In the genomic region with DNA sequence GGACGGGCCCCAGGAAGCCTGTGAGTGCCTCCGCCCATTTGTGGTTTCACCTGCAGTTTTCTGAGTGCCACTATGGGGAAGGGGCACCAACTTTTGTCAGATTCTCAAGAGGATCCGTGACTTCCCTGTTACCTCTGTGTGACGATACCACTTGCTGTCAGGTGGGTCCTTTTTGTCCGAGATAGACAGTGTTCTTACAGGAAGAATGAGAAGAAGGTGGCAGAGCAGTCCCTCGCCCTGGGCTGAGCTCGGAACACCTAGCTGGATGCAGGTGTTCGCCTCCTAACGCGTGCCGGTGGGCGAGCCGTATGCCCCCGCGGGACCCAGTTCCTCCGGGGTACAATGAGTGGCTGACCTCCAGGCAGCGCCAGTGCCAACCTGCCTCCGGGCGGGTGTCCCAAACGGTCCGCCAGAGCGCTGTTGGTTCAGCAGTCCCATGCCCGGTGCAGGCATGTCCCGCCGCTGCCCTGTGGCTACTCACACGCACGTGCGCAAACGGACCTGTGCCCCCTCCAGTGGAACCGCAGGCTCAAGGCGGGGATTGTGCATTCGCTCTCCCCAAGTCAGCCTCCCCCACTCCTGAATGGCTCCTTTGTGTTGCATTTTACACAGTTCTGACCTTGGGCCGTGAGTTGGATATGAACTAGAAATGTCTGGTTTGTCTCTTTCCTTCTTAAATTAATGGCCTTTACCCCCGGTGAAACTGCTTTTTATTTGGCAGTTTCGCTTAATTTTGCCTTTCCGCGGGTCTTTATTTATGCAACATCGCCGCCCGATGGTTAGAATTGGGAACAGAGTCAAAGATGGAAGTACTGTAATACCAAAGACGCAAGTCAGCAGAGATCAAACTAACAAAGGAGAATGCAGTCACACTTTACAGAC, we compare ENCODE assay signal across 8 cellular contexts. TPM values are rescaled to one million over a fixed set of nuclear protein-coding genes. Genes with fewer than 3 reads are reported as not detected.
DNase-seq lines count a peak whose midpoint lies in the region; ATAC-seq and TF ChIP-seq lines count a peak whose summit lies in the region.

No MANE protein-coding gene starts in this region.

- H3K4me3 ChIP-seq in fibroblast of lung (replicated peaks in 1 of 4; ENCODE audit: control extremely low read depth in 1 of 4, insufficient read depth in 1 of 4, low read depth in 3 of 4, low read length in 4 of 4) = peak overlapping the region; percentile 47 to 67 (median 52)

- no peaks in the 10 kb centered on the region for H3K79me2 ChIP-seq in fibroblast of lung (ENCODE audit: control insufficient read depth, insufficient read depth, low read length)

- H3K9me3 Mint-ChIP-seq in naive B cell = no peaks in the 10 kb centered on the region
- H3K9me3 Mint-ChIP-seq in stimulated activated naive B cell treated with anti-CD40 and anti-IgM and Interleukin-4, amounts not matched to agents 10 μg/mL and 1 μg/mL and 100 μg/mL, for 72 hours = no peaks in the 10 kb centered on the region

- H3K36me3 ChIP-seq in fibroblast of lung (ENCODE audit: control insufficient read depth, insufficient read depth, low read length) = no peaks in the 10 kb centered on the region

- H3K27ac ChIP-seq in fibroblast of lung (ENCODE audit: insufficient read depth, low read length) = no peak overlapping the region

- H3K4me3 Mint-ChIP-seq in naive B cell = peak overlapping the region; percentile 87 to 96 (median 90)
- H3K4me3 Mint-ChIP-seq in stimulated activated naive B cell treated with anti-CD40 and anti-IgM and Interleukin-4, amounts not matched to agents 10 μg/mL and 1 μg/mL and 100 μg/mL, for 72 hours = peak overlapping the region; percentile 89 to 93

- H3K27ac Mint-ChIP-seq in naive B cell = peak overlapping the region; percentile 62 to 97 (median 89)
- peak overlapping the region; percentile 89 for H3K27ac Mint-ChIP-seq in stimulated activated naive B cell treated with anti-CD40 and anti-IgM and Interleukin-4, amounts not matched to agents 10 μg/mL and 1 μg/mL and 100 μg/mL, for 72 hours

- peak overlapping the region; percentile 84 for H2AFZ ChIP-seq in fibroblast of lung (ENCODE audit: low read length)

- ATAC-seq in naive B cell (ENCODE audit: low read depth in 2 of 2) = peak; percentile 31 to 35
- ATAC-seq in stimulated activated naive B cell treated with anti-CD40 and anti-IgM and Interleukin-4, amounts not matched to agents 10 μg/mL and 1 μg/mL and 100 μg/mL, for 72 hours (replicated peaks) = peak; percentile 8 to 24
- no peak for ATAC-seq in GM18867 (IDR thresholded peaks at IDR 0.05; ENCODE audit: unreplicated experiment)

- peaks cover 25 to 36% (median 32%) of the 10 kb centered on the region in 3 donors for H3K4me1 Mint-ChIP-seq in naive B cell
- H3K4me1 Mint-ChIP-seq in stimulated activated naive B cell treated with anti-CD40 and anti-IgM and Interleukin-4, amounts not matched to agents 10 μg/mL and 1 μg/mL and 100 μg/mL, for 72 hours = peaks cover 31 to 44% of the 10 kb centered on the region in 2 donors

- POLR2A ChIA-PET in GM10248 (lab: Yijun Ruan, JAX) = interaction anchor here (0.6 to 1.7 kb wide), 3 partner anchors 97 to 185 kb away, joined by 4 to 5 read pairs (median 5); no protein-coding TSS in a partner anchor

- peak; percentile 68 for DNase-seq in GM10248 (ENCODE audit: extremely low spot score)
- peak; percentile 89 for DNase-seq in KG1 (lab: John Stamatoyannopoulos, UW)
- peak; percentile 72 for DNase-seq in RPMI8226
- DNase-seq in activated T-helper 1 cell treated with anti-CD3 and anti-CD28 coated beads, Interleukin-2, amount 50 U/mL, for 16 hours (ENCODE audit: low read depth in 1 of 2, low spot score in 1 of 2) = peak; percentile 45 to 49
- peak; percentile 63 to 85 for DNase-seq in fibroblast of lung (ENCODE audit: low read depth in 2 of 2)
- peak; percentile 72 for DNase-seq in naive B cell
- peak; percentile 52 for DNase-seq in stimulated activated naive B cell treated with anti-CD40 and anti-IgM and Interleukin-4, amounts not matched to agents 10 μg/mL and 1 μg/mL and 100 μg/mL, for 72 hours

- no peaks in the 10 kb centered on the region for H4K20me1 ChIP-seq in fibroblast of lung (ENCODE audit: control insufficient read depth, extremely low read depth, insufficient read depth, low read length)

- peak overlapping the region; percentile 94 for H3K4me2 ChIP-seq in fibroblast of lung (ENCODE audit: extremely low read depth, insufficient read depth, low read length)

- no peaks in the 10 kb centered on the region for H3K9me3 ChIP-seq in fibroblast of lung (ENCODE audit: control insufficient read depth, insufficient read depth, low read depth, low read length)

- TF ChIP-seq CTCF in GM10248 (IDR thresholded peaks at IDR 0.05; ENCODE audit: control extremely low read depth, extremely low read depth, low read depth, missing control alignments) (peak; percentile 66), fibroblast of lung (conservative IDR thresholded peaks at IDR 0.05 in 1 of 2, IDR thresholded peaks at IDR 0.05 in 1 of 2; ENCODE audit: low read depth in 1 of 2, low read length in 2 of 2) (peak; percentile 71 to 98)

- CTCF ChIA-PET in GM10248 (lab: Yijun Ruan, JAX) = interaction anchor here (1.0 to 10.8 kb wide), 17 partner anchors 9 to 362 kb away, joined by 3 to 121 read pairs (median 4); no protein-coding TSS in a partner anchor

- H3K4me1 ChIP-seq in fibroblast of lung (ENCODE audit: control insufficient read depth, extremely low read depth, insufficient read depth, low read length) = peaks cover 2% of the 10 kb centered on the region

- H3K9ac ChIP-seq in fibroblast of lung (ENCODE audit: insufficient read depth, low read length) = peak overlapping the region; percentile 31

- H3K27me3 ChIP-seq in fibroblast of lung (ENCODE audit: control insufficient read depth, insufficient read depth, low read length) = no peaks in the 10 kb centered on the region

- H3K36me3 Mint-ChIP-seq in naive B cell = no peaks in the 10 kb centered on the region
- H3K36me3 Mint-ChIP-seq in stimulated activated naive B cell treated with anti-CD40 and anti-IgM and Interleukin-4, amounts not matched to agents 10 μg/mL and 1 μg/mL and 100 μg/mL, for 72 hours = peaks cover 16 to 25% of the 10 kb centered on the region in 2 donors

- peaks cover 55 to 66% (median 60%) of the 10 kb centered on the region in 3 donors for H3K27me3 Mint-ChIP-seq in naive B cell
- H3K27me3 Mint-ChIP-seq in stimulated activated naive B cell treated with anti-CD40 and anti-IgM and Interleukin-4, amounts not matched to agents 10 μg/mL and 1 μg/mL and 100 μg/mL, for 72 hours = peaks cover 37 to 42% of the 10 kb centered on the region in 2 donors

RNA-seq across cellular contexts. Expression of a gene that starts 1.1 kb away (rescaled TPM):
- 2.8 and 5.8 TPM in 2 replicates for total RNA-seq in fibroblast of lung
- 1.0 and 3.3 TPM in 2 replicates for polyA plus RNA-seq in fibroblast of lung
- 0.84 and 3.5 TPM in 2 replicates for polyA plus RNA-seq in fibroblast of lung (2012)
- 0.82 and 6.5 TPM in 2 replicates for polyA minus RNA-seq in fibroblast of lung (ENCODE audit: low replicate concordance)
- polyA plus RNA-seq in naive B cell (ENCODE audit: low read depth in 6 of 6) = under 1 TPM in 3 of 6 donors, not detected in 3; 0.05 to 0.34 (median 0.27) TPM
